8 cellular contexts compared by ENCODE assay signal in genomic region chr2:225660262-225661091, GRCh38.
A peak's percentile ranks its signal among the peaks of the same experiment; 100 is the strongest.
DNase-seq lines count a peak whose midpoint lies in the region; ATAC-seq, FAIRE-seq and TF ChIP-seq lines count a peak whose summit lies in the region.

No MANE protein-coding gene starts in this region.

- FAIRE-seq in pancreas (lab: Jason Lieb, UNC) = peak; percentile 90

- no peak for TF ChIP-seq POLR2A in transverse colon (IDR thresholded peaks at IDR 0.05)

- no peaks in the 10 kb centered on the region for H3K9me3 ChIP-seq in pancreas
- no peaks in the 10 kb centered on the region for H3K9me3 ChIP-seq in transverse colon

- ATAC-seq in GM21723 (IDR thresholded peaks at IDR 0.05; ENCODE audit: unreplicated experiment) (peak; percentile 77), foreskin keratinocyte (peak; percentile 81), pancreas (peak; percentile 71 to 93 (median 89))

- TF ChIP-seq EP300 in transverse colon (IDR thresholded peaks at IDR 0.05; ENCODE audit: low read depth) = no peak

- H3K4me1 ChIP-seq in foreskin keratinocyte (no peaks in the 10 kb centered on the region), pancreas (no peaks in the 10 kb centered on the region), transverse colon (no peaks in the 10 kb centered on the region)

- 13 to 16% methylated on average over 11 of the region's 11 CpGs for WGBS in pancreas, 2 donors
- WGBS in transverse colon (ENCODE audit: low coverage in 1 of 2), 2 donors = 13% methylated on average over 9 to 11 of the region's 11 CpGs

- H3K27me3 ChIP-seq in foreskin keratinocyte (peaks cover under 1% of the 10 kb centered on the region), pancreas (no peaks in the 10 kb centered on the region), transverse colon (no peaks in the 10 kb centered on the region)

- DNase-seq in G401 (ENCODE audit: low spot score) (peak; percentile 77), KG1 (lab: John Stamatoyannopoulos, UW) (peak; percentile 65), RPMI8226 (peak; percentile 72), foreskin keratinocyte (peak; percentile 12 to 39), pancreas (peak; percentile 40 to 91 (median 76)), transverse colon (peak; percentile 76)
- DNase-seq in activated T-helper 1 cell treated with anti-CD3 and anti-CD28 coated beads, Interleukin-2, amount 50 U/mL, for 16 hours (ENCODE audit: low read depth in 1 of 2, low spot score in 1 of 2) = peak; percentile 51 to 58

- H3K4me3 ChIP-seq in pancreas (no peak overlapping the region), transverse colon (no peak overlapping the region)

- in situ Hi-C loops in G401 (cut with HindIII; ENCODE audit: low sequenced_read_pairs) = no loop called here
- in situ Hi-C loops in transverse colon (cut with MboI; ENCODE audit: low pct_ligation_motif_present in 1 of 4, low pct_unique_long_range_greater_than_20kb in 1 of 4, low sequenced_read_pairs in 3 of 4) = loop anchor here (10.0 to 25.0 kb wide), 6 partner anchors 548 to 1454 kb away; no protein-coding TSS in a partner anchor

- H3K36me3 ChIP-seq in pancreas = no peaks in the 10 kb centered on the region
- no peaks in the 10 kb centered on the region for H3K36me3 ChIP-seq in transverse colon

- TF ChIP-seq CTCF in foreskin keratinocyte (conservative IDR thresholded peaks at IDR 0.05) (peak; percentile 93), pancreas (IDR thresholded peaks at IDR 0.05) (peak; percentile 63 to 81 (median 76)), transverse colon (IDR thresholded peaks at IDR 0.05) (peak; percentile 72 to 86 (median 78))

- intact Hi-C loops in pancreas (cut with DNase I) (loop anchor here (5.0 to 10.0 kb wide), 4 partner anchors 376 to 1322 kb away; no protein-coding TSS in a partner anchor), transverse colon (cut with DNase I; ENCODE audit: low total_unique reads) (loop anchor here (10.0 kb wide), 1 partner anchor 1144 kb away; no protein-coding TSS in a partner anchor)

- H3K27ac ChIP-seq in foreskin keratinocyte (no peak overlapping the region), pancreas (no peak overlapping the region), transverse colon (no peak overlapping the region)

Comparison
In these comparisons a context has a peak if more than half of its experiments do, and no peak if none do; other contexts are left out.
1. DNase-seq: peak in every context shown above with its lines; median percentile 77 in G401; 76 in pancreas; 76 in transverse colon; 72 in RPMI8226; 65 in KG1; 54 in activated T-helper 1 cell treated with anti-CD3 and anti-CD28 coated beads, Interleukin-2, amount 50 U/mL, for 16 hours; 26 in foreskin keratinocyte.